ENCODE assay signal across 21 cellular contexts in the genomic region with DNA sequence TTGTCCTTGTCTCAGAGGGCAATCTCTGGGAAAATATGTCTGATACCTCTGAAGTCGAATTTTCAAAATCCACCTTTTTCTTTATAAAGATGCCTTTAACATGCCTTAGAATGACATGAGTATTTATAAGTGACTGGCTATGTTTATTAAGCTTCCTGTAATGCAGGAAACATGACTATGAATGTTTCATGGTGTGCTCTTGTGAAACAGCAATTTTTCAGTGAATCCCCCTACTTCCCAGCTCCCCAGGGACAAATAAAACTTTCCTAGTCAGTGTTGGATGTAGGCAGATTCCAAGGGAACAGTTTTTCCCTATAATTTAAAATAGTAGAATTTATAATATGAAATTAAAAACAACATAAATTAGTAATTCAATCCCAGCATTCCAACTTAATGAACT.
A peak's percentile ranks its signal among the peaks of the same experiment; 100 is the strongest.
DNase-seq lines count a peak whose midpoint lies in the region; ATAC-seq and TF ChIP-seq lines count a peak whose summit lies in the region.
"Had no signal": no experiment of that assay in that cellular context is flagged by ENCODE, and none has a peak within 500 bp of the region (broad histone marks: within the 10 kb centered on the region; RNA-seq: fewer than 3 reads in every experiment).

No MANE protein-coding gene starts in this region.

- peaks cover 9% of the 10 kb centered on the region; the same call in 1 of the 2 replicates for H3K9me3 ChIP-seq in SK-N-MC (ENCODE audit: low read depth, low read length)
- H3K9me3 ChIP-seq in skeletal muscle satellite cell (replicated peaks; ENCODE audit: low read length) = no peaks in the 10 kb centered on the region
- no peaks in the 10 kb centered on the region for H3K9me3 ChIP-seq in upper lobe of right lung
- H3K9me3 ChIP-seq: BE2C, breast epithelium, pancreas had no signal

- H3K9ac ChIP-seq in SK-N-MC (ENCODE audit: insufficient read length) (no peak overlapping the region), skeletal muscle satellite cell (ENCODE audit: low read depth, low read length) (no peak overlapping the region)

- intact Hi-C loops in dorsolateral prefrontal cortex (cut with DNase I) = no loop called here
- intact Hi-C loops in upper lobe of right lung (cut with DNase I) = no loop called here

- peaks cover 6% of the 10 kb centered on the region; the same call in 1 of the 2 replicates for H3K36me3 ChIP-seq in SK-N-MC (ENCODE audit: insufficient read depth, low read length)
- H3K36me3 ChIP-seq in skeletal muscle satellite cell (ENCODE audit: insufficient read depth, low read length) = no peaks in the 10 kb centered on the region
- H3K36me3 ChIP-seq in upper lobe of right lung = no peaks in the 10 kb centered on the region
- H3K36me3 ChIP-seq: BE2C, breast epithelium, pancreas had no signal

- peaks cover 22% of the 10 kb centered on the region for H3K4me1 ChIP-seq in skeletal muscle satellite cell (ENCODE audit: control insufficient read depth, insufficient read depth, low read length)
- no peaks in the 10 kb centered on the region for H3K4me1 ChIP-seq in upper lobe of right lung
- H3K4me1 ChIP-seq: BE2C, breast epithelium, pancreas had no signal

- H3K27me3 ChIP-seq in skeletal muscle satellite cell (ENCODE audit: control insufficient read depth, insufficient read depth, low read length) = no peaks in the 10 kb centered on the region
- H3K27me3 ChIP-seq in dorsolateral prefrontal cortex = no peaks in the 10 kb centered on the region
- H3K27me3 ChIP-seq in upper lobe of right lung = no peaks in the 10 kb centered on the region
- H3K27me3 ChIP-seq: BE2C, breast epithelium, pancreas had no signal

- no peak for ATAC-seq in upper lobe of right lung
- ATAC-seq: left cardiac atrium; natural killer cell; pancreas; sciatic nerve; stimulated activated naive B cell treated with anti-CD40 and anti-IgM and Interleukin-4, amounts not matched to agents 10 μg/mL and 1 μg/mL and 100 μg/mL, for 72 hours had no signal

- H3K4me3 ChIP-seq in SK-N-MC = peak overlapping the region; percentile 57
- H3K4me3 ChIP-seq in fibroblast of pulmonary artery (replicated peaks; ENCODE audit: low read depth, low read length) = no peak overlapping the region
- H3K4me3 ChIP-seq in skeletal muscle satellite cell (ENCODE audit: low read length) = no peak overlapping the region
- no peak overlapping the region for H3K4me3 ChIP-seq in dorsolateral prefrontal cortex
- H3K4me3 ChIP-seq in upper lobe of right lung = no peak overlapping the region
- H3K4me3 ChIP-seq: breast epithelium, pancreas, PC-9 had no signal

- DNase-seq in ELR (ENCODE audit: low read depth) = peak; percentile 37
- peak; percentile 87 for DNase-seq in SK-N-MC (ENCODE audit: low read depth, low spot score)
- DNase-seq in fibroblast of pulmonary artery (ENCODE audit: low read depth) = peak; percentile 66
- DNase-seq in dorsolateral prefrontal cortex = no peak
- DNase-seq in GDM1 (lab: John Stamatoyannopoulos, UW) = no peak
- DNase-seq in upper lobe of right lung = no peak
- DNase-seq: activated CD4-positive, alpha-beta T cell treated with anti-CD3 and anti-CD28 coated beads, Interleukin-2, amount 50 U/mL, for 1 hour; activated CD8-positive, alpha-beta memory T cell treated with anti-CD3 and anti-CD28 coated beads, Interleukin-2, amount 50 U/mL, for 48 hours; activated gamma-delta T cell; BE2C; COR-L47; DND-41; left cardiac atrium; natural killer cell; NCI-H774; pancreas; PC-9; stimulated activated naive B cell treated with anti-CD40 and anti-IgM and Interleukin-4, amounts not matched to agents 10 μg/mL and 1 μg/mL and 100 μg/mL, for 72 hours had no signal

- peak overlapping the region; percentile 3 for H3K4me2 ChIP-seq in skeletal muscle satellite cell (ENCODE audit: low read length)
- H3K4me2 ChIP-seq: PC-9 had no signal

- TF ChIP-seq CTCF in fibroblast of pulmonary artery (IDR thresholded peaks at IDR 0.05; ENCODE audit: low read length, missing control alignments) = no peak
- no peak for TF ChIP-seq CTCF in dorsolateral prefrontal cortex (IDR thresholded peaks at IDR 0.05 in 54 of 56, conservative IDR thresholded peaks at IDR 0.05 in 2 of 56; ENCODE audit: low read depth in 1 of 56, partially characterized antibody in 56 of 56)
- no peak for TF ChIP-seq CTCF in upper lobe of right lung (IDR thresholded peaks at IDR 0.05)

- peak overlapping the region; percentile 95 for H3K27ac ChIP-seq in SK-N-MC
- no peak overlapping the region for H3K27ac ChIP-seq in dorsolateral prefrontal cortex
- no peak overlapping the region for H3K27ac ChIP-seq in upper lobe of right lung
- H3K27ac ChIP-seq: pancreas, PC-9 had no signal

Comparison
In these comparisons a context has a peak if more than half of its experiments do, and no peak if none do; other contexts are left out.
1. DNase-seq: peak in ELR (single experiment), SK-N-MC (single experiment) and fibroblast of pulmonary artery (single experiment); none in dorsolateral prefrontal cortex (0 of 10), GDM1 (single experiment) and upper lobe of right lung (single experiment).